7 cellular contexts compared by ENCODE assay signal in genomic region chr14:91070572-91070971, GRCh38.
"Had no signal": no experiment of that assay in that cellular context is flagged by ENCODE, and none has a peak within 500 bp of the region (broad histone marks: within the 10 kb centered on the region; RNA-seq: fewer than 3 reads in every experiment).

No MANE protein-coding gene starts in this region.

- DNase-seq: H9, HCEC 1CT, HFFc6 had no signal

- H3K4me3 Mint-ChIP-seq: GM23338, H9, HFFc6 had no signal

- H3K36me3 Mint-ChIP-seq: IgD-negative memory B cell had no signal

- H3K4me3 ChIP-seq: GM23338 had no signal

- H3K27ac Mint-ChIP-seq: GM23338, H9, HFFc6, IgD-negative memory B cell had no signal

- H3K9me3 Mint-ChIP-seq: GM23338, HFFc6, IgD-negative memory B cell had no signal

- ATAC-seq: GM23338, HepG2 had no signal

- H3K27ac ChIP-seq: HL-60 had no signal

- H3K4me1 Mint-ChIP-seq: GM23338 had no signal
